ENCODE assay signal across 14 cellular contexts in genomic region chr4:19486400-19486799, GRCh38.
DNase-seq lines count a peak whose midpoint lies in the region; TF ChIP-seq lines count a peak whose summit lies in the region.
"Had no signal": no experiment of that assay in that cellular context is flagged by ENCODE, and none has a peak within 500 bp of the region (broad histone marks: within the 10 kb centered on the region; RNA-seq: fewer than 3 reads in every experiment).

No MANE protein-coding gene starts in this region.

- no peak overlapping the region for H3K4me3 ChIP-seq in mammary epithelial cell (replicated peaks in 1 of 3; ENCODE audit: insufficient read depth in 1 of 3, low read depth in 2 of 3, low read length in 3 of 3)
- no peak overlapping the region for H3K4me3 ChIP-seq in PC-9
- H3K4me3 ChIP-seq in epithelial cell of esophagus (ENCODE audit: low read length): no peak overlapping the region

- no peak overlapping the region for H3K4me2 ChIP-seq in mammary epithelial cell (ENCODE audit: insufficient read depth, low read depth, low read length)
- no peak overlapping the region for H3K4me2 ChIP-seq in PC-9

- CTCF ChIA-PET in MCF 10A (lab: Yijun Ruan, JAX): interaction anchor here (0.5 to 1.0 kb wide), 3 partner anchors 122 to 759 kb away, joined by 3 to 5 read pairs (median 3); no protein-coding TSS in a partner anchor
- CTCF ChIA-PET in mammary epithelial cell (lab: Charles Lee; ENCODE audit: low non-redundant PET): no interaction called here
- CTCF ChIA-PET in PC-9 (lab: Charles Lee): interaction anchor here (0.6 kb wide), 1 partner anchor 47 kb away, joined by 3 read pairs; no protein-coding TSS in a partner anchor

- intact Hi-C loops in MCF 10A (cut with micrococcal nuclease): loop anchor here (1.0 to 5.0 kb wide), 2 partner anchors 366 to 762 kb away; no protein-coding TSS in a partner anchor
- intact Hi-C loops in mammary epithelial cell (cut with micrococcal nuclease): no loop called here
- intact Hi-C loops in PC-9 (cut with micrococcal nuclease; ENCODE audit: unreplicated experiment): loop anchor here (2.0 to 5.0 kb wide), 3 partner anchors 251 to 799 kb away; no protein-coding TSS in a partner anchor

- H3K4me3 Mint-ChIP-seq in MCF 10A (ENCODE audit: unreplicated experiment): no peak overlapping the region
- H3K4me3 Mint-ChIP-seq: dendritic cell treated with granulocyte-macrophage colony-stimulating factor and Interleukin-4, amounts not matched to agents 40 ng/mL and 50 ng/mL, for 4 days had no signal

- H3K9me2 ChIP-seq in PC-9 (ENCODE audit: insufficient read depth): no peaks in the 10 kb centered on the region

- H3K9ac ChIP-seq in mammary epithelial cell (ENCODE audit: insufficient read depth, low read length): no peak overlapping the region

- H3K27ac ChIP-seq in mammary epithelial cell (ENCODE audit: insufficient read depth, low read depth, low read length): no peak overlapping the region
- H3K27ac ChIP-seq in PC-9: no peak overlapping the region
- H3K27ac ChIP-seq: neutrophil had no signal

- H3K27me3 ChIP-seq in mammary epithelial cell (ENCODE audit: insufficient read depth, low read length) (no peaks in the 10 kb centered on the region), PC-9 (ENCODE audit: insufficient read depth, low read depth) (no peaks in the 10 kb centered on the region)
- H3K27me3 ChIP-seq: neutrophil had no signal

- DNase-seq in MCF 10A (ENCODE audit: unreplicated experiment): peak; percentile 53
- DNase-seq in mammary epithelial cell: no peak
- DNase-seq in PC-9: peak; percentile 35 to 44
- peak; percentile 30 for DNase-seq in epithelial cell of esophagus (ENCODE audit: low read depth)
- no peak for DNase-seq in hippocampal formation (lab: John Stamatoyannopoulos, UW)
- DNase-seq in amygdala (lab: John Stamatoyannopoulos, UW): no peak
- DNase-seq in NCI-H1694 treated with DMSO at 0.1 percent for 48 hours (lab: John Stamatoyannopoulos, UW): no peak
- DNase-seq in retina: no peak
- DNase-seq: activated CD8-positive, alpha-beta memory T cell treated with anti-CD3 and anti-CD28 coated beads for 24 hours; GDM1; stimulated activated CD4-positive, alpha-beta T cell treated with anti-CD3 and anti-CD28 coated beads, Interleukin-12 subunit alpha, Interleukin-12 subunit beta, amount 100 ng/mL, for 4 hours had no signal

- BruUV-seq in MCF 10A (replicated peaks; lab: Mats Ljungman, UMichigan) (no TSS peak), mammary epithelial cell (replicated peaks; lab: Mats Ljungman, UMichigan) (no TSS peak), PC-9 (replicated peaks; lab: Mats Ljungman, UMichigan) (no TSS peak)

- H3K4me1 ChIP-seq in mammary epithelial cell (ENCODE audit: insufficient read depth, low read length): no peaks in the 10 kb centered on the region
- H3K4me1 ChIP-seq in PC-9 (replicated peaks; ENCODE audit: insufficient read depth): no peaks in the 10 kb centered on the region

- no peaks in the 10 kb centered on the region for H3K9me3 ChIP-seq in mammary epithelial cell (replicated peaks; ENCODE audit: insufficient read depth, low read length)
- H3K9me3 ChIP-seq in PC-9 (ENCODE audit: insufficient read depth, low read depth): no peaks in the 10 kb centered on the region
- H3K9me3 ChIP-seq: neutrophil had no signal

- in situ Hi-C loops in mammary epithelial cell (cut with MboI; ENCODE audit: low sequenced_read_pairs in 2 of 2): no loop called here

- H2AFZ ChIP-seq in mammary epithelial cell (ENCODE audit: low read depth, low read length): no peak overlapping the region
- no peak overlapping the region for H2AFZ ChIP-seq in PC-9

- no peak overlapping the region for H3K27ac Mint-ChIP-seq in MCF 10A (ENCODE audit: low read depth, unreplicated experiment)
- H3K27ac Mint-ChIP-seq: activated naive CD4-positive, alpha-beta T cell treated with anti-CD3 and anti-CD28 coated beads, Interleukin-2, amount 50 U/mL, for 72 hours; dendritic cell treated with granulocyte-macrophage colony-stimulating factor and Interleukin-4, amounts not matched to agents 40 ng/mL and 50 ng/mL, for 4 days had no signal

- no peaks in the 10 kb centered on the region for H3K27me3 Mint-ChIP-seq in MCF 10A (ENCODE audit: insufficient read depth, unreplicated experiment)
- H3K27me3 Mint-ChIP-seq: dendritic cell treated with granulocyte-macrophage colony-stimulating factor and Interleukin-4, amounts not matched to agents 40 ng/mL and 50 ng/mL, for 4 days had no signal

- dilution Hi-C loops in mammary epithelial cell (cut with HindIII; ENCODE audit: low sequenced_read_pairs): no loop called here

- H3K79me2 ChIP-seq in mammary epithelial cell (ENCODE audit: insufficient read depth, low read length) (no peaks in the 10 kb centered on the region), PC-9 (ENCODE audit: low read depth) (no peaks in the 10 kb centered on the region)

- POLR2A ChIA-PET in MCF 10A (lab: Yijun Ruan, JAX): no interaction called here
- POLR2A ChIA-PET in PC-9 (lab: Charles Lee; ENCODE audit: unreplicated experiment): no interaction called here

- H3K4me1 Mint-ChIP-seq in MCF 10A (ENCODE audit: insufficient read depth, unreplicated experiment): no peaks in the 10 kb centered on the region

- H3K9me3 Mint-ChIP-seq in MCF 10A (ENCODE audit: unreplicated experiment): no peaks in the 10 kb centered on the region
- H3K9me3 Mint-ChIP-seq: activated naive CD4-positive, alpha-beta T cell treated with anti-CD3 and anti-CD28 coated beads, Interleukin-2, amount 50 U/mL, for 72 hours; dendritic cell treated with granulocyte-macrophage colony-stimulating factor and Interleukin-4, amounts not matched to agents 40 ng/mL and 50 ng/mL, for 4 days had no signal

- WGBS in mammary epithelial cell (ENCODE audit: low coverage, missing lambda C conversion rate): 43% methylated on average over 3 of the region's 3 CpGs

- TF ChIP-seq CTCF in MCF 10A (IDR thresholded peaks at IDR 0.05; ENCODE audit: unreplicated experiment) (peak; percentile 25), mammary epithelial cell (conservative IDR thresholded peaks at IDR 0.05 in 1 of 2, IDR thresholded peaks at IDR 0.05 in 1 of 2; ENCODE audit: extremely low read depth in 1 of 2, insufficient read depth in 1 of 2, low read depth in 1 of 2, low read length in 2 of 2) (peak in 1 of 2 donors; percentile 22), PC-9 (conservative IDR thresholded peaks at IDR 0.05) (no peak), epithelial cell of esophagus (IDR thresholded peaks at IDR 0.05; ENCODE audit: insufficient read depth, low read depth, low read length, missing control alignments) (peak; percentile 51)

- H3K36me3 Mint-ChIP-seq in MCF 10A (ENCODE audit: insufficient read depth, unreplicated experiment): no peaks in the 10 kb centered on the region
- H3K36me3 Mint-ChIP-seq: activated naive CD4-positive, alpha-beta T cell treated with anti-CD3 and anti-CD28 coated beads, Interleukin-2, amount 50 U/mL, for 72 hours had no signal

- H3F3A ChIP-seq in PC-9 (ENCODE audit: insufficient read depth, low read depth): no peaks in the 10 kb centered on the region

- no peaks in the 10 kb centered on the region for H4K20me1 ChIP-seq in mammary epithelial cell (ENCODE audit: insufficient read depth, low read length)
- no peaks in the 10 kb centered on the region for H4K20me1 ChIP-seq in PC-9 (ENCODE audit: insufficient read depth)

- H3K36me3 ChIP-seq in mammary epithelial cell (ENCODE audit: insufficient read depth, low read length) (no peaks in the 10 kb centered on the region), PC-9 (ENCODE audit: low read depth) (no peaks in the 10 kb centered on the region)
- H3K36me3 ChIP-seq: neutrophil had no signal

Comparison
In these comparisons a context has a peak if more than half of its experiments do, and no peak if none do; other contexts are left out.
1. DNase-seq: peak in MCF 10A (single experiment), PC-9 (2 of 2) and epithelial cell of esophagus (single experiment); none in mammary epithelial cell (single experiment), hippocampal formation (0 of 2), amygdala (0 of 56), NCI-H1694 treated with DMSO at 0.1 percent for 48 hours (single experiment) and retina (single experiment).